Comparison of ENCODE assay signal across 17 cellular contexts in genomic region chr5:66246621-66247020, GRCh38.
A peak's percentile ranks its signal among the peaks of the same experiment; 100 is the strongest.
DNase-seq lines count a peak whose midpoint lies in the region; ATAC-seq and TF ChIP-seq lines count a peak whose summit lies in the region.
"Had no signal": no experiment of that assay in that cellular context is flagged by ENCODE, and none has a peak within 500 bp of the region (broad histone marks: within the 10 kb centered on the region; RNA-seq: fewer than 3 reads in every experiment).

No MANE protein-coding gene starts in this region.

- CTCF ChIA-PET in activated naive CD4-positive, alpha-beta T cell treated with anti-CD3 and anti-CD28 coated beads for 36 hours (lab: Charles Lee) = interaction anchor here (0.5 kb wide), 1 partner anchor 619 kb away, joined by 3 read pairs; no protein-coding TSS in a partner anchor
- CTCF ChIA-PET in activated CD8-positive, alpha-beta T cell treated with anti-CD3 and anti-CD28 coated beads for 36 hours (lab: Charles Lee) = no interaction called here

- no peaks in the 10 kb centered on the region for H3K4me1 Mint-ChIP-seq in activated naive CD4-positive, alpha-beta T cell treated with anti-CD3 and anti-CD28 coated beads for 36 hours (ENCODE audit: low read depth)
- H3K4me1 Mint-ChIP-seq in activated CD8-positive, alpha-beta T cell treated with anti-CD3 and anti-CD28 coated beads for 36 hours (ENCODE audit: low read depth) = no peaks in the 10 kb centered on the region
- H3K4me1 Mint-ChIP-seq: activated naive CD8-positive, alpha-beta T cell treated with anti-CD3 and anti-CD28 coated beads, Interleukin-2, amount 50 U/mL, for 24 hours had no signal

- no peaks in the 10 kb centered on the region for H3K9me3 Mint-ChIP-seq in activated naive CD4-positive, alpha-beta T cell treated with anti-CD3 and anti-CD28 coated beads for 36 hours
- H3K9me3 Mint-ChIP-seq in activated CD8-positive, alpha-beta T cell treated with anti-CD3 and anti-CD28 coated beads for 36 hours = no peaks in the 10 kb centered on the region
- H3K9me3 Mint-ChIP-seq: activated naive CD8-positive, alpha-beta T cell treated with anti-CD3 and anti-CD28 coated beads, Interleukin-2, amount 50 U/mL, for 24 hours had no signal

- H3K4me3 ChIP-seq in astrocyte of the cerebellum (ENCODE audit: low read depth, low read length) = no peak overlapping the region
- H3K4me3 ChIP-seq: gastrocnemius medialis had no signal

- ATAC-seq in HG02642 (IDR thresholded peaks at IDR 0.05; ENCODE audit: poor library complexity, unreplicated experiment) = no peak
- ATAC-seq in activated CD8-positive, alpha-beta T cell treated with anti-CD3 and anti-CD28 coated beads for 36 hours = no peak
- ATAC-seq: activated naive CD8-positive, alpha-beta T cell treated with anti-CD3 and anti-CD28 coated beads, Interleukin-2, amount 50 U/mL, for 24 hours had no signal

- TF ChIP-seq CTCF in astrocyte of the cerebellum (IDR thresholded peaks at IDR 0.05; ENCODE audit: low read depth, low read length, missing control alignments) = no peak
- no peak for TF ChIP-seq CTCF in activated CD8-positive, alpha-beta T cell treated with anti-CD3 and anti-CD28 coated beads for 36 hours (IDR thresholded peaks at IDR 0.05)

- peaks cover under 1% of the 10 kb centered on the region for H3K27me3 Mint-ChIP-seq in activated naive CD4-positive, alpha-beta T cell treated with anti-CD3 and anti-CD28 coated beads for 36 hours (ENCODE audit: low read depth)
- H3K27me3 Mint-ChIP-seq in activated CD8-positive, alpha-beta T cell treated with anti-CD3 and anti-CD28 coated beads for 36 hours = no peaks in the 10 kb centered on the region

- no peak overlapping the region for H3K4me3 Mint-ChIP-seq in activated naive CD4-positive, alpha-beta T cell treated with anti-CD3 and anti-CD28 coated beads for 36 hours
- no peak overlapping the region for H3K4me3 Mint-ChIP-seq in activated CD8-positive, alpha-beta T cell treated with anti-CD3 and anti-CD28 coated beads for 36 hours
- H3K4me3 Mint-ChIP-seq: activated naive CD8-positive, alpha-beta T cell treated with anti-CD3 and anti-CD28 coated beads, Interleukin-2, amount 50 U/mL, for 24 hours had no signal

- in situ Hi-C loops in ACHN (cut with HindIII; ENCODE audit: low pct_ligation_motif_present, low pct_unique_long_range_greater_than_20kb, low sequenced_read_pairs) (no loop called here), astrocyte of the cerebellum (cut with HindIII; ENCODE audit: low sequenced_read_pairs) (no loop called here)

- H3K36me3 Mint-ChIP-seq in activated naive CD4-positive, alpha-beta T cell treated with anti-CD3 and anti-CD28 coated beads for 36 hours (ENCODE audit: low read depth) = no peaks in the 10 kb centered on the region
- no peaks in the 10 kb centered on the region for H3K36me3 Mint-ChIP-seq in activated CD8-positive, alpha-beta T cell treated with anti-CD3 and anti-CD28 coated beads for 36 hours (ENCODE audit: low read depth)

- DNase-seq in ACHN (peak; percentile 26), HS-27A (ENCODE audit: low read depth) (peak; percentile 34), astrocyte of the cerebellum (ENCODE audit: low read depth) (peak; percentile 47), iris pigment epithelial cell (ENCODE audit: low read depth) (peak; percentile 70), Kasumi-1 (lab: John Stamatoyannopoulos, UW) (no peak)
- DNase-seq in activated naive CD4-positive, alpha-beta T cell treated with anti-CD3 and anti-CD28 coated beads for 36 hours = no peak
- no peak for DNase-seq in activated CD8-positive, alpha-beta T cell treated with anti-CD3 and anti-CD28 coated beads for 36 hours
- DNase-seq: activated CD4-positive, alpha-beta T cell treated with anti-CD3 and anti-CD28 coated beads for 1 hour; activated naive CD8-positive, alpha-beta T cell treated with anti-CD3 and anti-CD28 coated beads, Interleukin-2, amount 50 U/mL, for 24 hours; activated T-cell treated with anti-CD3 and anti-CD28 coated beads, Interleukin-2, amount 50 U/mL, for 1 hour; AML-193; dermis blood vessel endothelial cell; gastrocnemius medialis; NCI-H1048; NCI-H446; T-helper 1 cell had no signal

- no peak overlapping the region for H3K27ac Mint-ChIP-seq in activated naive CD4-positive, alpha-beta T cell treated with anti-CD3 and anti-CD28 coated beads for 36 hours
- no peak overlapping the region for H3K27ac Mint-ChIP-seq in activated CD8-positive, alpha-beta T cell treated with anti-CD3 and anti-CD28 coated beads for 36 hours
- H3K27ac Mint-ChIP-seq: activated naive CD8-positive, alpha-beta T cell treated with anti-CD3 and anti-CD28 coated beads, Interleukin-2, amount 50 U/mL, for 24 hours had no signal

- POLR2A ChIA-PET in activated CD8-positive, alpha-beta T cell treated with anti-CD3 and anti-CD28 coated beads for 36 hours (lab: Charles Lee) = no interaction called here

- intact Hi-C loops in activated naive CD4-positive, alpha-beta T cell treated with anti-CD3 and anti-CD28 coated beads for 36 hours (cut with micrococcal nuclease) = no loop called here
- intact Hi-C loops in activated CD8-positive, alpha-beta T cell treated with anti-CD3 and anti-CD28 coated beads for 36 hours (cut with micrococcal nuclease) = no loop called here

Comparison
In these comparisons a context has a peak if more than half of its experiments do, and no peak if none do; other contexts are left out.
1. DNase-seq: peak in ACHN (single experiment), HS-27A (single experiment), astrocyte of the cerebellum (single experiment) and iris pigment epithelial cell (single experiment); none in activated naive CD4-positive, alpha-beta T cell treated with anti-CD3 and anti-CD28 coated beads for 36 hours (single experiment), Kasumi-1 (0 of 2) and activated CD8-positive, alpha-beta T cell treated with anti-CD3 and anti-CD28 coated beads for 36 hours (single experiment).